In genomic region chr4:74098628-74098995, GRCh38 we compare ENCODE assay signal across 1 cellular context.
TF ChIP-seq lines count a peak whose summit lies in the region.

No MANE protein-coding gene starts in this region.

TF ChIP-seq in HCT116, 20 proteins besides CTCF, POLR2A, EP300 and RAD21 (continued from another document):
- TF ChIP-seq, protein P1, sequence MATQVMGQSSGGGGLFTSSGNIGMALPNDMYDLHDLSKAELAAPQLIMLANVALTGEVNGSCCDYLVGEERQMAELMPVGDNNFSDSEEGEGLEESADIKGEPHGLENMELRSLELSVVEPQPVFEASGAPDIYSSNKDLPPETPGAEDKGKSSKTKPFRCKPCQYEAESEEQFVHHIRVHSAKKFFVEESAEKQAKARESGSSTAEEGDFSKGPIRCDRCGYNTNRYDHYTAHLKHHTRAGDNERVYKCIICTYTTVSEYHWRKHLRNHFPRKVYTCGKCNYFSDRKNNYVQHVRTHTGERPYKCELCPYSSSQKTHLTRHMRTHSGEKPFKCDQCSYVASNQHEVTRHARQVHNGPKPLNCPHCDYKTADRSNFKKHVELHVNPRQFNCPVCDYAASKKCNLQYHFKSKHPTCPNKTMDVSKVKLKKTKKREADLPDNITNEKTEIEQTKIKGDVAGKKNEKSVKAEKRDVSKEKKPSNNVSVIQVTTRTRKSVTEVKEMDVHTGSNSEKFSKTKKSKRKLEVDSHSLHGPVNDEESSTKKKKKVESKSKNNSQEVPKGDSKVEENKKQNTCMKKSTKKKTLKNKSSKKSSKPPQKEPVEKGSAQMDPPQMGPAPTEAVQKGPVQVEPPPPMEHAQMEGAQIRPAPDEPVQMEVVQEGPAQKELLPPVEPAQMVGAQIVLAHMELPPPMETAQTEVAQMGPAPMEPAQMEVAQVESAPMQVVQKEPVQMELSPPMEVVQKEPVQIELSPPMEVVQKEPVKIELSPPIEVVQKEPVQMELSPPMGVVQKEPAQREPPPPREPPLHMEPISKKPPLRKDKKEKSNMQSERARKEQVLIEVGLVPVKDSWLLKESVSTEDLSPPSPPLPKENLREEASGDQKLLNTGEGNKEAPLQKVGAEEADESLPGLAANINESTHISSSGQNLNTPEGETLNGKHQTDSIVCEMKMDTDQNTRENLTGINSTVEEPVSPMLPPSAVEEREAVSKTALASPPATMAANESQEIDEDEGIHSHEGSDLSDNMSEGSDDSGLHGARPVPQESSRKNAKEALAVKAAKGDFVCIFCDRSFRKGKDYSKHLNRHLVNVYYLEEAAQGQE (IDR thresholded peaks at IDR 0.05; ENCODE audit: low read depth), result no peak
- TF ChIP-seq, protein P2, sequence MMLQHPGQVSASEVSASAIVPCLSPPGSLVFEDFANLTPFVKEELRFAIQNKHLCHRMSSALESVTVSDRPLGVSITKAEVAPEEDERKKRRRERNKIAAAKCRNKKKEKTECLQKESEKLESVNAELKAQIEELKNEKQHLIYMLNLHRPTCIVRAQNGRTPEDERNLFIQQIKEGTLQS (IDR thresholded peaks at IDR 0.05), result no peak
- TF ChIP-seq EZH2 (IDR thresholded peaks at IDR 0.05), result no peak
- TF ChIP-seq TCF7L2 (IDR thresholded peaks at IDR 0.05; ENCODE audit: borderline replicate concordance, extremely low read depth, insufficient read depth, insufficient read length), result no peak
- TF ChIP-seq EZH2phosphoT487 (IDR thresholded peaks at IDR 0.05; ENCODE audit: borderline replicate concordance), result no peak
- TF ChIP-seq ZFX (IDR thresholded peaks at IDR 0.05), result no peak
TF ChIP-seq in HCT116: peak in this region for 0.
